Comparison of ENCODE assay signal across 1 cellular context in genomic region chr12:57240069-57240921, GRCh38.
A peak's percentile ranks its signal among the peaks of the same experiment; 100 is the strongest.
TF ChIP-seq lines count a peak whose summit lies in the region.

No MANE protein-coding gene starts in this region.

TF ChIP-seq in K562, 482 proteins besides CTCF, POLR2A, EP300 and RAD21 (continued from another document and continues in another):
- no peak for TF ChIP-seq ZBTB9 (CRISPR knock-in tag; IDR thresholded peaks at IDR 0.05)
- 0 out of 4 replicates have a peak, but pooled peaks of 1 of the 2 experiments have one; percentile 26 for TF ChIP-seq ZNF318 (IDR thresholded peaks at IDR 0.05; ENCODE audit: borderline replicate concordance in 1 of 2, low read depth in 1 of 2)
- no peak for TF ChIP-seq POLR2AphosphoS5 (IDR thresholded peaks at IDR 0.05; ENCODE audit: control insufficient read depth, insufficient read depth, low read depth, low read length)
- peak; percentile 89 for TF ChIP-seq CTBP1 (IDR thresholded peaks at IDR 0.05; ENCODE audit: borderline replicate concordance)
- TF ChIP-seq TAF9B (IDR thresholded peaks at IDR 0.05; ENCODE audit: partially characterized antibody), result no peak
- TF ChIP-seq SAP30 (IDR thresholded peaks at IDR 0.05; ENCODE audit: borderline replicate concordance, insufficient read depth, low read depth, low read length, poor library complexity, severe bottlenecking), result peak; percentile 49
- TF ChIP-seq ESRRA (IDR thresholded peaks at IDR 0.05; ENCODE audit: borderline replicate concordance, low read depth), result no peak
- no peak for TF ChIP-seq ZNF184 (CRISPR knock-in tag; IDR thresholded peaks at IDR 0.05)
- 0 out of 2 replicates have a peak, but pooled peaks have one; percentile 11 for TF ChIP-seq KAT7 (CRISPR knock-in tag; IDR thresholded peaks at IDR 0.05; ENCODE audit: borderline replicate concordance)
- TF ChIP-seq, protein P1, sequence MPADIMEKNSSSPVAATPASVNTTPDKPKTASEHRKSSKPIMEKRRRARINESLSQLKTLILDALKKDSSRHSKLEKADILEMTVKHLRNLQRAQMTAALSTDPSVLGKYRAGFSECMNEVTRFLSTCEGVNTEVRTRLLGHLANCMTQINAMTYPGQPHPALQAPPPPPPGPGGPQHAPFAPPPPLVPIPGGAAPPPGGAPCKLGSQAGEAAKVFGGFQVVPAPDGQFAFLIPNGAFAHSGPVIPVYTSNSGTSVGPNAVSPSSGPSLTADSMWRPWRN (IDR thresholded peaks at IDR 0.05; ENCODE audit: low read depth), result 0 out of 2 replicates have a peak, but pooled peaks have one; percentile 49
- TF ChIP-seq, protein P2, sequence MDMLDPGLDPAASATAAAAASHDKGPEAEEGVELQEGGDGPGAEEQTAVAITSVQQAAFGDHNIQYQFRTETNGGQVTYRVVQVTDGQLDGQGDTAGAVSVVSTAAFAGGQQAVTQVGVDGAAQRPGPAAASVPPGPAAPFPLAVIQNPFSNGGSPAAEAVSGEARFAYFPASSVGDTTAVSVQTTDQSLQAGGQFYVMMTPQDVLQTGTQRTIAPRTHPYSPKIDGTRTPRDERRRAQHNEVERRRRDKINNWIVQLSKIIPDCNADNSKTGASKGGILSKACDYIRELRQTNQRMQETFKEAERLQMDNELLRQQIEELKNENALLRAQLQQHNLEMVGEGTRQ (CRISPR knock-in tag; IDR thresholded peaks at IDR 0.05), result peak; percentile 19; the same call in 1 of the 2 replicates
- TF ChIP-seq USF1 (CRISPR knock-in tag; IDR thresholded peaks at IDR 0.05), result 0 out of 2 replicates have a peak, but pooled peaks have one; percentile 37
- TF ChIP-seq MNT (conservative IDR thresholded peaks at IDR 0.05), result peak; percentile 86 to 93
- peak; percentile 14; the same call in 1 of the 2 replicates for TF ChIP-seq TOE1 (IDR thresholded peaks at IDR 0.05; ENCODE audit: borderline replicate concordance)
- 0 out of 2 replicates have a peak, but pooled peaks have one; percentile 49 for TF ChIP-seq TOE1 (CRISPR knock-in tag; IDR thresholded peaks at IDR 0.05; ENCODE audit: borderline replicate concordance, low read depth)
- no peak for TF ChIP-seq PTTG1 (tag; IDR thresholded peaks at IDR 0.05; ENCODE audit: low read depth)
- no peak for TF ChIP-seq ZBTB5 (IDR thresholded peaks at IDR 0.05)
- 0 out of 2 replicates have a peak, but pooled peaks have one; percentile 69 for TF ChIP-seq KLF13 (tag; IDR thresholded peaks at IDR 0.05; ENCODE audit: borderline replicate concordance, low read depth)
- TF ChIP-seq, protein P3, sequence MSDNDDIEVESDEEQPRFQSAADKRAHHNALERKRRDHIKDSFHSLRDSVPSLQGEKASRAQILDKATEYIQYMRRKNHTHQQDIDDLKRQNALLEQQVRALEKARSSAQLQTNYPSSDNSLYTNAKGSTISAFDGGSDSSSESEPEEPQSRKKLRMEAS (CRISPR knock-in tag; IDR thresholded peaks at IDR 0.05), result peak; percentile 82
- 0 out of 2 replicates have a peak, but pooled peaks have one; percentile 38 for TF ChIP-seq KDM2B (CRISPR knock-in tag; IDR thresholded peaks at IDR 0.05)
- peak; percentile 24; the same call in 1 of the 2 replicates for TF ChIP-seq TFAP4 (CRISPR knock-in tag; IDR thresholded peaks at IDR 0.05; ENCODE audit: borderline replicate concordance)
- peak in 1 of 2 experiments; percentile 57; a peak in 1 of 4 replicates for TF ChIP-seq TEAD1 (CRISPR knock-in tag; IDR thresholded peaks at IDR 0.05)
- peak; percentile 76 for TF ChIP-seq MYC (IDR thresholded peaks at IDR 0.05; ENCODE audit: low read depth, low read length)
- 0 out of 2 replicates have a peak, but pooled peaks have one; percentile 66 for TF ChIP-seq MYC (CRISPR knock-in tag; IDR thresholded peaks at IDR 0.05; ENCODE audit: borderline replicate concordance, low read depth)
- TF ChIP-seq L3MBTL2 (IDR thresholded peaks at IDR 0.05), result peak; percentile 86
- peak; percentile 8; the same call in 1 of the 2 replicates for TF ChIP-seq GATAD2A (IDR thresholded peaks at IDR 0.05)
- TF ChIP-seq NCOA2 (IDR thresholded peaks at IDR 0.05; ENCODE audit: partially characterized antibody in 2 of 2), result no peak
- TF ChIP-seq EP400 (IDR thresholded peaks at IDR 0.05), result peak; percentile 84
- TF ChIP-seq RNF2 (IDR thresholded peaks at IDR 0.05), result 0 out of 2 replicates have a peak, but pooled peaks have one; percentile 43
- TF ChIP-seq MECOM (CRISPR knock-in tag; IDR thresholded peaks at IDR 0.05), result no peak
- no peak for TF ChIP-seq PTBP1 (IDR thresholded peaks at IDR 0.05; ENCODE audit: low read depth, low read length)
- TF ChIP-seq ATF4 (CRISPR knock-in tag; IDR thresholded peaks at IDR 0.05), result peak; percentile 96
- peak; percentile 95 for TF ChIP-seq CEBPG (CRISPR knock-in tag; IDR thresholded peaks at IDR 0.05)
- peak; percentile 90 to 94 for TF ChIP-seq CEBPG (tag; conservative IDR thresholded peaks at IDR 0.05 in 1 of 2, IDR thresholded peaks at IDR 0.05 in 1 of 2)
- TF ChIP-seq FOXK2 (conservative IDR thresholded peaks at IDR 0.05 in 1 of 2, IDR thresholded peaks at IDR 0.05 in 1 of 2; ENCODE audit: low read depth in 2 of 2), result peak; percentile 27 to 45; a peak in 1 of 4 replicates
- TF ChIP-seq ZNF143 (CRISPR knock-in tag; IDR thresholded peaks at IDR 0.05), result 0 out of 2 replicates have a peak, but pooled peaks have one; percentile 25
- no peak for TF ChIP-seq HDGF (IDR thresholded peaks at IDR 0.05)
- TF ChIP-seq BHLHE40 (IDR thresholded peaks at IDR 0.05; ENCODE audit: low read length), result peak; percentile 92
- no peak for TF ChIP-seq XRCC5 (IDR thresholded peaks at IDR 0.05; ENCODE audit: low read depth, low read length)
- peak; percentile 71 for TF ChIP-seq CREM (IDR thresholded peaks at IDR 0.05; ENCODE audit: low read depth)
